Comparison of ENCODE assay signal across 8 cellular contexts in genomic region chr20:48635791-48636267, GRCh38.
A peak's percentile ranks its signal among the peaks of the same experiment; 100 is the strongest.
DNase-seq lines count a peak whose midpoint lies in the region; ATAC-seq, FAIRE-seq and TF ChIP-seq lines count a peak whose summit lies in the region.

No MANE protein-coding gene starts in this region.

- H3K4me3 Mint-ChIP-seq in immature natural killer cell: no peak overlapping the region

- FAIRE-seq in GM12878 (lab: Jason Lieb, UNC): no peak

- peaks cover 0 to 1% (median 0%) of the 10 kb centered on the region in 6 donors for H3K9me3 Mint-ChIP-seq in immature natural killer cell

- DNase-seq in GDM1 (lab: John Stamatoyannopoulos, UW): peak; percentile 6
- DNase-seq in LNCaP clone FGC (ENCODE audit: low read depth): no peak
- DNase-seq in T1000 (lab: John Stamatoyannopoulos, UW): peak; percentile 63
- DNase-seq in GM12878 (ENCODE audit: low read depth, low spot score): no peak
- DNase-seq in immature natural killer cell: peak; percentile 44 to 66 (median 65)
- DNase-seq in stimulated activated CD4-positive, alpha-beta T cell treated with anti-CD3 and anti-CD28 coated beads, Interleukin-2, amount 100 ng/mL, for 24 hours: peak; percentile 75 to 80

- TF ChIP-seq CTCF in LNCaP clone FGC (IDR thresholded peaks at IDR 0.05; ENCODE audit: control insufficient read depth, extremely low read depth, insufficient read depth): peak; percentile 93
- TF ChIP-seq CTCF in GM12878 (IDR thresholded peaks at IDR 0.05 in 2 of 3, conservative IDR thresholded peaks at IDR 0.05 in 1 of 3; ENCODE audit: control insufficient read depth in 2 of 3, extremely low read depth in 1 of 3, insufficient read depth in 1 of 3, low read depth in 3 of 3, low read length in 3 of 3): peak; percentile 59 to 76 (median 61)

- peak; percentile 92 for ATAC-seq in GM12878
- no peak for ATAC-seq in HG02642 (IDR thresholded peaks at IDR 0.05; ENCODE audit: poor library complexity, unreplicated experiment)
- ATAC-seq in GM18519 (IDR thresholded peaks at IDR 0.05; ENCODE audit: low FRiP score, unreplicated experiment): no peak

- no peaks in the 10 kb centered on the region for H3K27me3 ChIP-seq in GM12878 (replicated peaks in 1 of 2; ENCODE audit: control insufficient read depth in 2 of 2, insufficient read depth in 2 of 2, low read length in 1 of 2)

- H3K27me3 Mint-ChIP-seq in immature natural killer cell (ENCODE audit: low read depth in 3 of 3): peaks cover 31 to 64% (median 41%) of the 10 kb centered on the region in 3 donors

- CTCF ChIA-PET in GM12878 (lab: Yijun Ruan, JAX): interaction anchor here (1.2 to 1.6 kb wide), 4 partner anchors 15 to 270 kb away, joined by 3 to 12 read pairs (median 4); no protein-coding TSS in a partner anchor

- H3K79me2 ChIP-seq in GM12878 (ENCODE audit: control insufficient read depth, insufficient read depth, low read length): no peaks in the 10 kb centered on the region

- H3K9ac ChIP-seq in GM12878 (ENCODE audit: control insufficient read depth, insufficient read depth, low read length): no peak overlapping the region

- H3K4me1 ChIP-seq in GM12878 (ENCODE audit: control insufficient read depth, insufficient read depth, low read length): no peaks in the 10 kb centered on the region

- TF ChIP-seq RAD21 in GM12878 (IDR thresholded peaks at IDR 0.05; ENCODE audit: insufficient read depth, low read depth, low read length): peak; percentile 64

- H3K4me3 ChIP-seq in LNCaP clone FGC (ENCODE audit: low read depth, low read length) (no peak overlapping the region), GM12878 (no peak overlapping the region)

- 0 out of 2 replicates have a peak, but pooled peaks have one; percentile 14 for TF ChIP-seq POLR2A in GM12878 (IDR thresholded peaks at IDR 0.05; ENCODE audit: low read depth, low read length)

- RAD21 ChIA-PET in GM12878 (lab: Charles Lee; ENCODE audit: unreplicated experiment): no interaction called here

- BruUV-seq in GM12878 (replicated peaks; lab: Mats Ljungman, UMichigan): no TSS peak

- H3K36me3 Mint-ChIP-seq in immature natural killer cell: peaks cover 31 to 60% (median 44%) of the 10 kb centered on the region in 3 donors

- no peaks in the 10 kb centered on the region for H3K9me3 ChIP-seq in GM12878 (replicated peaks; ENCODE audit: control insufficient read depth, insufficient read depth, low read length)

- intact Hi-C loops in GM12878 (cut with micrococcal nuclease; ENCODE audit: unreplicated experiment): no loop called here

- H3K36me3 ChIP-seq in GM12878 (ENCODE audit: control insufficient read depth in 2 of 2, insufficient read depth in 2 of 2, low read length in 1 of 2): peaks cover 36 to 44% of the 10 kb centered on the region in 2 experiments

- in situ Hi-C loops in GM12878 (cut with MboI): no loop called here

- peaks cover 47 to 58% of the 10 kb centered on the region in 2 donors for H3K4me1 Mint-ChIP-seq in immature natural killer cell

- H3K4me2 ChIP-seq in GM12878 (ENCODE audit: control insufficient read depth, insufficient read depth): no peak overlapping the region

- H4K20me1 ChIP-seq in GM12878 (ENCODE audit: control insufficient read depth, insufficient read depth): no peaks in the 10 kb centered on the region; the same call in 1 of the 2 replicates

- TF ChIP-seq EP300 in GM12878 (IDR thresholded peaks at IDR 0.05; ENCODE audit: borderline replicate concordance in 1 of 2, control insufficient read depth in 1 of 2, low read depth in 2 of 2, low read length in 2 of 2): no peak

- SMC1A ChIA-PET in GM12878 (lab: Charles Lee; ENCODE audit: uncharacterized antibody, unreplicated experiment): interaction anchor here (0.8 kb wide), 1 partner anchor 269 kb away, joined by 3 read pairs; no protein-coding TSS in a partner anchor

- no peak overlapping the region for H3K27ac ChIP-seq in GM12878 (ENCODE audit: control insufficient read depth, insufficient read depth)

- POLR2A ChIA-PET in GM12878 (lab: Charles Lee): no interaction called here

- 37% methylated on average over 5 of the region's 5 CpGs for WGBS in GM12878 (ENCODE audit: insufficient coverage, insufficient replicate concordance, low lambda C conversion rate, missing lambda C conversion rate)

- no peak overlapping the region for H2AFZ ChIP-seq in GM12878 (ENCODE audit: control insufficient read depth, low read depth, low read length)

- peak overlapping the region in 4 of 6 donors; percentile 58 to 81 (median 69) for H3K27ac Mint-ChIP-seq in immature natural killer cell

TF ChIP-seq in GM12878, 131 proteins besides CTCF, POLR2A, EP300 and RAD21:
- TF ChIP-seq PKNOX1 (IDR thresholded peaks at IDR 0.05) (no peak), SMC3 (IDR thresholded peaks at IDR 0.05; ENCODE audit: borderline replicate concordance, low read length) (peak; percentile 42)

Comparison
In these comparisons a context has a peak if more than half of its experiments do, and no peak if none do; other contexts are left out.
1. DNase-seq: peak in GDM1 (single experiment), T1000 (single experiment), immature natural killer cell (3 of 3) and stimulated activated CD4-positive, alpha-beta T cell treated with anti-CD3 and anti-CD28 coated beads, Interleukin-2, amount 100 ng/mL, for 24 hours (2 of 2); none in LNCaP clone FGC (single experiment) and GM12878 (single experiment).